In genomic region chr1:241990040-241990439, GRCh38 we compare ENCODE assay signal across 8 cellular contexts. TPM values are rescaled to one million over a fixed set of nuclear protein-coding genes. Genes with fewer than 3 reads are reported as not detected.
DNase-seq lines count a peak whose midpoint lies in the region; ATAC-seq and TF ChIP-seq lines count a peak whose summit lies in the region.

No MANE protein-coding gene starts in this region.

- no peak for TF ChIP-seq CTCF in body of pancreas (IDR thresholded peaks at IDR 0.05)
- TF ChIP-seq CTCF in kidney epithelial cell (IDR thresholded peaks at IDR 0.05; ENCODE audit: insufficient read depth, low read length, poor library complexity, severe bottlenecking), result no peak

- H3K4me1 ChIP-seq in body of pancreas, result peaks cover 3% of the 10 kb centered on the region

- TF ChIP-seq POLR2A in body of pancreas (IDR thresholded peaks at IDR 0.05), result no peak

- no peak overlapping the region for H3K27ac ChIP-seq in body of pancreas

- 60 to 61% methylated on average over 10 of the region's 10 CpGs for WGBS in body of pancreas, 2 donors

- ATAC-seq in body of pancreas (peak; percentile 74), GM18502 (IDR thresholded peaks at IDR 0.05; ENCODE audit: poor library complexity, unreplicated experiment) (no peak)

- no peak overlapping the region for H3K4me3 ChIP-seq in body of pancreas
- no peak overlapping the region for H3K4me3 ChIP-seq in kidney epithelial cell (ENCODE audit: low read depth, low read length)

- peak in 2 of 3 experiments; percentile 3 to 54 for DNase-seq in NCI-H1417 (lab: John Stamatoyannopoulos, UW)
- DNase-seq in NCI-H1417 treated with DMSO at 0.1 percent for 48 hours (lab: John Stamatoyannopoulos, UW), result no peak
- DNase-seq in body of pancreas, result peak; percentile 48 to 65 (median 63)
- DNase-seq in kidney epithelial cell (ENCODE audit: low read depth), result peak; percentile 79
- DNase-seq in ureter (ENCODE audit: low spot score), result peak; percentile 77
- DNase-seq in NCI-H510A treated with DMSO at 0.1 percent for 48 hours (lab: John Stamatoyannopoulos, UW), result no peak
- DNase-seq in NAMALWA (ENCODE audit: low spot score), result no peak

- no peaks in the 10 kb centered on the region for H3K9me3 ChIP-seq in body of pancreas

- no peaks in the 10 kb centered on the region for H3K36me3 ChIP-seq in body of pancreas (replicated peaks in 1 of 2; ENCODE audit: insufficient read depth in 1 of 2, low read depth in 2 of 2)
- no peaks in the 10 kb centered on the region for H3K36me3 ChIP-seq in kidney epithelial cell (ENCODE audit: control insufficient read depth, insufficient read depth, low read length)

- intact Hi-C loops in body of pancreas (cut with DNase I), result no loop called here

- H3K27me3 ChIP-seq in body of pancreas, result no peaks in the 10 kb centered on the region
- no peaks in the 10 kb centered on the region for H3K27me3 ChIP-seq in kidney epithelial cell (ENCODE audit: control insufficient read depth, insufficient read depth, low read length)

RNA-seq across cellular contexts. Expression of gene MAP1LC3C, which starts 8.9 kb away (rescaled TPM):
- total RNA-seq in body of pancreas (1 to 10 TPM in 1 of 2 donors, under 1 TPM in 1; 0.26 to 9.6 TPM), kidney epithelial cell (0.27 TPM in 1 of 2 replicates, not detected in the other), ureter (not detected)

RNA-seq across cellular contexts. Expression of gene BECN2, which starts 32.5 kb away (rescaled TPM):
- total RNA-seq in body of pancreas, result not detected
- not detected in 2 replicates for total RNA-seq in kidney epithelial cell
- not detected for total RNA-seq in ureter

Comparison
In these comparisons a context has a peak if more than half of its experiments do, and no peak if none do; other contexts are left out.
1. DNase-seq: peak in NCI-H1417 (2 of 3), body of pancreas (4 of 4), kidney epithelial cell (single experiment) and ureter (single experiment); none in NCI-H1417 treated with DMSO at 0.1 percent for 48 hours (single experiment), NCI-H510A treated with DMSO at 0.1 percent for 48 hours (single experiment) and NAMALWA (single experiment).